In genomic region chr12:130702966-130703732, GRCh38 we compare ENCODE assay signal across 30 cellular contexts. TPM values are rescaled to one million over a fixed set of nuclear protein-coding genes. Genes with fewer than 3 reads are reported as not detected.
DNase-seq lines count a peak whose midpoint lies in the region; ATAC-seq, FAIRE-seq and TF ChIP-seq lines count a peak whose summit lies in the region.
"Had no signal": no experiment of that assay in that cellular context is flagged by ENCODE, and none has a peak within 500 bp of the region (broad histone marks: within the 10 kb centered on the region; RNA-seq: fewer than 3 reads in every experiment).

No MANE protein-coding gene starts in this region.

- H3K9me3 ChIP-seq in ectodermal cell (ENCODE audit: control insufficient read depth, low read length) (no peaks in the 10 kb centered on the region), neuronal stem cell (replicated peaks in 1 of 2; ENCODE audit: control insufficient read depth in 2 of 2, insufficient read depth in 1 of 2, low read depth in 1 of 2, low read length in 2 of 2) (peaks cover 0 to 4% of the 10 kb centered on the region in 2 donors), hepatocyte (ENCODE audit: low read depth) (no peaks in the 10 kb centered on the region), sigmoid colon (no peaks in the 10 kb centered on the region), gastrocnemius medialis (no peaks in the 10 kb centered on the region)
- H3K9me3 ChIP-seq: breast epithelium, Caco-2, heart right ventricle, SJSA1 had no signal

- no peak for TF ChIP-seq POLR2A in sigmoid colon (IDR thresholded peaks at IDR 0.05)
- no peak for TF ChIP-seq POLR2A in gastrocnemius medialis (IDR thresholded peaks at IDR 0.05)

- no peak overlapping the region for H2BK15ac ChIP-seq in neuronal stem cell (ENCODE audit: low read length)

- no peak overlapping the region for H3K4ac ChIP-seq in neuronal stem cell (ENCODE audit: low read length)

- H3K27ac ChIP-seq in ectodermal cell (ENCODE audit: insufficient read depth, low read depth, low read length, poor library complexity, severe bottlenecking) (peak overlapping the region; percentile 16), neuronal stem cell (replicated peaks; ENCODE audit: low read length) (peak overlapping the region; percentile 66), hepatocyte (no peak overlapping the region), sigmoid colon (no peak overlapping the region), gastrocnemius medialis (no peak overlapping the region)
- H3K27ac ChIP-seq: breast epithelium, heart right ventricle, SJSA1 had no signal

- in situ Hi-C loops in gastrocnemius medialis (cut with MboI; ENCODE audit: low sequenced_read_pairs in 4 of 4), result no loop called here

- no peak for TF ChIP-seq CTCF in D721Med (IDR thresholded peaks at IDR 0.05; ENCODE audit: insufficient read depth, missing control alignments)
- TF ChIP-seq CTCF in hepatocyte (IDR thresholded peaks at IDR 0.05; ENCODE audit: poor library complexity), result no peak
- TF ChIP-seq CTCF in sigmoid colon (IDR thresholded peaks at IDR 0.05), result no peak
- no peak for TF ChIP-seq CTCF in gastrocnemius medialis (IDR thresholded peaks at IDR 0.05 in 4 of 5, conservative IDR thresholded peaks at IDR 0.05 in 1 of 5)

- intact Hi-C loops in sigmoid colon (cut with DNase I) (no loop called here), gastrocnemius medialis (cut with DNase I; ENCODE audit: low total_unique reads) (no loop called here)

- H3K9me2 ChIP-seq in hepatocyte (replicated peaks; ENCODE audit: insufficient read depth), result no peaks in the 10 kb centered on the region

- peak overlapping the region; percentile 25 for H2BK120ac ChIP-seq in neuronal stem cell (ENCODE audit: low read depth, low read length)

- H3K4me1 ChIP-seq in ectodermal cell (ENCODE audit: control insufficient read depth, insufficient read depth, low read length) (peaks cover 16% of the 10 kb centered on the region), neuronal stem cell (ENCODE audit: control insufficient read depth in 2 of 2, insufficient read depth in 1 of 2, low read depth in 1 of 2, low read length in 2 of 2) (peaks cover 0 to 26% of the 10 kb centered on the region in 2 donors), hepatocyte (ENCODE audit: insufficient read depth) (no peaks in the 10 kb centered on the region), sigmoid colon (no peaks in the 10 kb centered on the region), gastrocnemius medialis (no peaks in the 10 kb centered on the region)
- H3K4me1 ChIP-seq: breast epithelium, Caco-2, heart right ventricle, SJSA1 had no signal

- H2AFZ ChIP-seq in neuronal stem cell (ENCODE audit: low read length) (no peak overlapping the region), hepatocyte (no peak overlapping the region)
- H2AFZ ChIP-seq: GM23338 had no signal

- H3K18ac ChIP-seq in neuronal stem cell (ENCODE audit: low read length), result peak overlapping the region; percentile 81

- ATAC-seq in gastrocnemius medialis, result no peak
- ATAC-seq: effector memory CD8-positive, alpha-beta T cell; esophagus mucosa; GM23338; heart right ventricle; left cardiac atrium had no signal

- WGBS in ectodermal cell, 2 experiments, result 88 to 93% methylated on average over 25 of the region's 25 CpGs
- no CpG with 5 or more reads among the region's 25 CpGs for WGBS in neuronal stem cell (ENCODE audit: extremely low coverage in 2 of 2, insufficient read length in 2 of 2, insufficient replicate concordance in 1 of 2), 2 donors
- WGBS in hepatocyte (ENCODE audit: low lambda C conversion rate, missing lambda C conversion rate), result 86% methylated on average over 24 of the region's 25 CpGs
- 76 to 82% methylated on average over 25 of the region's 25 CpGs for WGBS in sigmoid colon, 2 donors

- no peak overlapping the region for H2AK5ac ChIP-seq in neuronal stem cell (ENCODE audit: low read depth, low read length)

- H3K36me3 ChIP-seq in ectodermal cell (ENCODE audit: control insufficient read depth, insufficient read depth, low read length), result no peaks in the 10 kb centered on the region
- no peaks in the 10 kb centered on the region for H3K36me3 ChIP-seq in neuronal stem cell (replicated peaks in 1 of 2; ENCODE audit: control insufficient read depth in 2 of 2, insufficient read depth in 2 of 2, low read length in 2 of 2)
- H3K36me3 ChIP-seq in hepatocyte (replicated peaks; ENCODE audit: insufficient read depth, low read depth), result no peaks in the 10 kb centered on the region
- H3K36me3 ChIP-seq in sigmoid colon, result no peaks in the 10 kb centered on the region
- H3K36me3 ChIP-seq in gastrocnemius medialis, result no peaks in the 10 kb centered on the region
- H3K36me3 ChIP-seq: breast epithelium, heart right ventricle, SJSA1 had no signal

- TF ChIP-seq EP300 in sigmoid colon (IDR thresholded peaks at IDR 0.05), result no peak

- no peak overlapping the region for H4K8ac ChIP-seq in neuronal stem cell (ENCODE audit: low read depth, low read length)

- H3K79me2 ChIP-seq in hepatocyte, result no peaks in the 10 kb centered on the region

- H3K27me3 ChIP-seq in ectodermal cell (ENCODE audit: control insufficient read depth, insufficient read depth, low read length, poor library complexity, severe bottlenecking), result no peaks in the 10 kb centered on the region
- H3K27me3 ChIP-seq in neuronal stem cell (ENCODE audit: control insufficient read depth in 3 of 3, insufficient read depth in 3 of 3, low read depth in 1 of 3, low read length in 3 of 3), result peaks cover 0 to 14% (median 0%) of the 10 kb centered on the region in 3 experiments
- H3K27me3 ChIP-seq in hepatocyte, result no peaks in the 10 kb centered on the region
- H3K27me3 ChIP-seq in sigmoid colon, result peaks cover 0 to 15% (median 0%) of the 10 kb centered on the region in 3 donors
- peaks cover 0 to 3% (median 0%) of the 10 kb centered on the region in 3 donors for H3K27me3 ChIP-seq in gastrocnemius medialis
- H3K27me3 ChIP-seq: SJSA1 had no signal

- H3K14ac ChIP-seq in neuronal stem cell (ENCODE audit: low read length), result no peak overlapping the region

- H3K23ac ChIP-seq in neuronal stem cell (ENCODE audit: low read depth, low read length, poor library complexity), result no peak overlapping the region

- FAIRE-seq in D721Med (lab: Jason Lieb, UNC), result peak; percentile 48
- FAIRE-seq: GM12891 had no signal

- peaks cover 1% of the 10 kb centered on the region for H3K79me1 ChIP-seq in neuronal stem cell (ENCODE audit: low read depth, low read length)

- DNase-seq in D721Med (ENCODE audit: insufficient read length, low spot score), result peak; percentile 98
- DNase-seq in NCI-H2227 treated with DMSO at 0.1 percent for 48 hours (lab: John Stamatoyannopoulos, UW), result peak; percentile 15
- peak; percentile 39 for DNase-seq in neuronal stem cell (ENCODE audit: low spot score)
- no peak for DNase-seq in hepatocyte (ENCODE audit: low spot score)
- no peak for DNase-seq in sigmoid colon
- no peak for DNase-seq in NCI-H446 treated with DMSO at 0.1 percent for 48 hours (lab: John Stamatoyannopoulos, UW)
- no peak for DNase-seq in gastrocnemius medialis
- DNase-seq: activated CD4-positive, alpha-beta memory T cell treated with anti-CD3 and anti-CD28 coated beads, Interleukin-2, amount 10 ng/mL, durations not matched to agents 7 days and 5 days; activated CD4-positive, alpha-beta T cell treated with anti-CD3 and anti-CD28 coated beads for 1 hour; amygdala; C1 segment of cervical spinal cord; Caco-2; effector memory CD8-positive, alpha-beta T cell; foreskin fibroblast; heart right ventricle; left cardiac atrium; mesenchymal stem cell; NCI-H1048; NCI-H1694; NCI-H2171; NCI-H526 treated with DMSO at 0.1 percent for 48 hours; nucleus accumbens; T-helper 2 cell had no signal

- H3K4me3 ChIP-seq in ectodermal cell (ENCODE audit: insufficient read depth, low read depth, low read length), result no peak overlapping the region
- no peak overlapping the region for H3K4me3 ChIP-seq in neuronal stem cell (ENCODE audit: low read length in 2 of 2)
- H3K4me3 ChIP-seq in hepatocyte, result no peak overlapping the region
- H3K4me3 ChIP-seq in sigmoid colon, result no peak overlapping the region
- no peak overlapping the region for H3K4me3 ChIP-seq in gastrocnemius medialis
- H3K4me3 ChIP-seq: breast epithelium, GM23338, heart right ventricle, SJSA1 had no signal

- H2BK5ac ChIP-seq in neuronal stem cell (ENCODE audit: low read length), result no peak overlapping the region

- no peak overlapping the region for H4K91ac ChIP-seq in neuronal stem cell (ENCODE audit: low read depth, low read length, poor library complexity)

- no peak overlapping the region for H3K9ac ChIP-seq in neuronal stem cell (ENCODE audit: low read depth, low read length, poor library complexity)

- H2BK12ac ChIP-seq in neuronal stem cell (ENCODE audit: low read length), result no peak overlapping the region

- H3K4me2 ChIP-seq in neuronal stem cell (ENCODE audit: insufficient read depth, low read length, poor library complexity, severe bottlenecking) (no peak overlapping the region), hepatocyte (no peak overlapping the region)
- H3K4me2 ChIP-seq: GM23338 had no signal

- no peaks in the 10 kb centered on the region for H4K20me1 ChIP-seq in hepatocyte (ENCODE audit: insufficient read depth, poor library complexity, severe bottlenecking)

RNA-seq across cellular contexts. Expression of gene RIMBP2, which starts 12.9 kb away (rescaled TPM):
- polyA plus RNA-seq in ectodermal cell (2013, experiment 1 of 4), result 9.7 TPM
- 8.0 TPM for polyA plus RNA-seq in ectodermal cell (2013, experiment 2 of 4)
- polyA plus RNA-seq in ectodermal cell (2013, experiment 3 of 4), result 4.8 TPM
- 5.6 TPM for polyA plus RNA-seq in ectodermal cell (2013, experiment 4 of 4)
- 6.0 TPM for polyA plus RNA-seq in neuronal stem cell (2013, experiment 1 of 2)
- 6.5 TPM for polyA plus RNA-seq in neuronal stem cell (2013, experiment 2 of 2)
- total RNA-seq in hepatocyte (1.5 and 4.4 TPM in 2 replicates), sigmoid colon (1 to 10 TPM; 1.2 to 5.5 (median 2.7) TPM), gastrocnemius medialis (1 to 10 TPM in 2 of 4 donors, under 1 TPM in 1, not detected in 1; 0.76 to 2.2 (median 1.2) TPM)
- polyA plus RNA-seq in hepatocyte (2.2 and 2.5 TPM in 2 replicates), sigmoid colon (1 to 10 TPM in 1 of 3 donors, under 1 TPM in 2; under 0.01 to 1.7 (median 0.23) TPM)
- total RNA-seq: activated CD4-positive, alpha-beta memory T cell treated with anti-CD3 and anti-CD28 coated beads, Interleukin-2, amount 10 ng/mL, durations not matched to agents 7 days and 5 days; activated T-helper 2 cell treated with anti-CD3 and anti-CD28 coated beads, Interferon-gamma antibody, Interleukin-2, Interleukin-4, amounts not matched to agents 10 μg/mL and 5 μg/mL and 100 μg/mL, durations not matched to agents 14 hours and 24 hours and 36 hours; Caco-2 had no signal

Comparison
In these comparisons a context has a peak if more than half of its experiments do, and no peak if none do; other contexts are left out.
1. DNase-seq: peak in D721Med (single experiment), NCI-H2227 treated with DMSO at 0.1 percent for 48 hours (single experiment) and neuronal stem cell (single experiment); none in hepatocyte (single experiment), sigmoid colon (single experiment), NCI-H446 treated with DMSO at 0.1 percent for 48 hours (single experiment) and gastrocnemius medialis (0 of 2).
2. H3K27ac ChIP-seq: peak in ectodermal cell (single experiment) and neuronal stem cell (single experiment); none in hepatocyte (single experiment), sigmoid colon (0 of 4) and gastrocnemius medialis (0 of 4).